In genomic region chr6:107205062-107205461, GRCh38 we compare ENCODE assay signal across 35 cellular contexts.
"Had no signal": no experiment of that assay in that cellular context is flagged by ENCODE, and none has a peak within 500 bp of the region (broad histone marks: within the 10 kb centered on the region; RNA-seq: fewer than 3 reads in every experiment).

No MANE protein-coding gene starts in this region.

- H3K9ac ChIP-seq: KMS-11 had no signal

- H3K4me3 ChIP-seq: MG63 had no signal

- H3K4me2 ChIP-seq: KMS-11 had no signal

- H3K27me3 ChIP-seq: MG63 had no signal

- DNase-seq: Karpas-422, Kasumi-1, KBM-7, KG1, MG63, MM.1S, MV-4-11, NCI-H1048, NCI-H1092, NCI-H1092 treated with DMSO at 0.1 percent for 48 hours, NCI-H1105, NCI-H1105 treated with DMSO at 0.1 percent for 48 hours, NCI-H1417, NCI-H1417 treated with DMSO at 0.1 percent for 48 hours, NCI-H1436, NCI-H1436 treated with DMSO at 0.1 percent for 48 hours, NCI-H146, NCI-H1694, NCI-H1694 treated with DMSO at 0.1 percent for 48 hours, NCI-H187, NCI-H187 treated with DMSO at 0.1 percent for 48 hours, NCI-H1930, NCI-H2029, NCI-H2029 treated with DMSO at 0.1 percent for 48 hours, NCI-H2081, NCI-H2081 treated with DMSO at 0.1 percent for 48 hours, NCI-H2107, NCI-H2171, NCI-H2171 treated with DMSO at 0.1 percent for 48 hours, NCI-H2227 treated with DMSO at 0.1 percent for 48 hours, NCI-H226, NCI-H345, NCI-H446, NCI-H446 treated with DMSO at 0.1 percent for 48 hours had no signal

- H3K36me3 ChIP-seq: MG63 had no signal

- H3K27ac ChIP-seq: KMS-11 had no signal

- H3K9me3 ChIP-seq: MG63 had no signal
